In genomic region chr4:153205028-153205648, GRCh38 we compare ENCODE assay signal across 8 cellular contexts. TPM values are rescaled to one million over a fixed set of nuclear protein-coding genes. Genes with fewer than 3 reads are reported as not detected.
DNase-seq lines count a peak whose midpoint lies in the region; ATAC-seq and TF ChIP-seq lines count a peak whose summit lies in the region.

No MANE protein-coding gene starts in this region.

- DNase-seq in SJCRH30 (no peak), caudate nucleus (lab: John Stamatoyannopoulos, UW) (no peak), neural crest cell (ENCODE audit: low read depth, low spot score) (no peak), NCI-H510A treated with DMSO at 0.1 percent for 48 hours (lab: John Stamatoyannopoulos, UW) (no peak), pons (ENCODE audit: low spot score) (no peak)

- no peaks in the 10 kb centered on the region for H3K27me3 Mint-ChIP-seq in neural crest cell (ENCODE audit: low read depth)

- 86 to 95% methylated on average over 9 to 11 of the region's 18 CpGs for WGBS in gastroesophageal sphincter (ENCODE audit: low coverage in 1 of 2), 2 donors

- TF ChIP-seq EP300 in gastroesophageal sphincter (IDR thresholded peaks at IDR 0.05) = no peak

- no peaks in the 10 kb centered on the region for H3K9me3 Mint-ChIP-seq in neural crest cell

- no peaks in the 10 kb centered on the region for H3K36me3 Mint-ChIP-seq in neural crest cell (ENCODE audit: low read depth)

- H3K4me3 Mint-ChIP-seq in neural crest cell = peak overlapping the region; percentile 87

- H3K27ac ChIP-seq in SJCRH30 (peak overlapping the region; percentile 48), caudate nucleus (ENCODE audit: low read depth, low read length) (peak overlapping the region; percentile 96), gastroesophageal sphincter (peak overlapping the region in 2 of 4 donors; percentile 37 to 43)

- H3K9me3 ChIP-seq in SJCRH30 (replicated peaks) (no peaks in the 10 kb centered on the region), gastroesophageal sphincter (no peaks in the 10 kb centered on the region)

- H3K4me3 ChIP-seq in SJCRH30 (peak overlapping the region; percentile 49), gastroesophageal sphincter (peak overlapping the region in 1 of 2 donors; percentile 31)

- no peak for TF ChIP-seq POLR2A in gastroesophageal sphincter (IDR thresholded peaks at IDR 0.05)

- peaks cover 60% of the 10 kb centered on the region for H3K4me1 Mint-ChIP-seq in neural crest cell

- ATAC-seq in GM19395 (IDR thresholded peaks at IDR 0.05; ENCODE audit: unreplicated experiment) (peak; percentile 57), gastroesophageal sphincter (no peak), HG03520 (IDR thresholded peaks at IDR 0.05; ENCODE audit: unreplicated experiment) (no peak)

- H3K4me1 ChIP-seq in SJCRH30 (peaks cover 10% of the 10 kb centered on the region; the same call in 1 of the 2 replicates), gastroesophageal sphincter (peaks cover 0 to 7% (median 0%) of the 10 kb centered on the region in 3 donors)

- no peaks in the 10 kb centered on the region for H3K27me3 ChIP-seq in SJCRH30
- H3K27me3 ChIP-seq in gastroesophageal sphincter = no peaks in the 10 kb centered on the region

- H3K27ac Mint-ChIP-seq in neural crest cell (ENCODE audit: unreplicated experiment) = peak overlapping the region; percentile 2

- TF ChIP-seq CTCF in neural crest cell (conservative IDR thresholded peaks at IDR 0.05) (peak; percentile 29), gastroesophageal sphincter (IDR thresholded peaks at IDR 0.05) (no peak)

- H3K36me3 ChIP-seq in SJCRH30 = 0 out of 2 replicates have a peak, but pooled peaks cover 2% of the 10 kb centered on the region
- no peaks in the 10 kb centered on the region for H3K36me3 ChIP-seq in gastroesophageal sphincter

RNA-seq across cellular contexts. Expression of gene TRIM2, which starts 0.9 kb away (rescaled TPM):
- total RNA-seq in SJCRH30 (2014; rRNA removed; shearing (Covaris generic)) = 26.0 and 30.8 TPM in 2 replicates
- total RNA-seq in neural crest cell = 105 and 106 TPM in 2 replicates
- 10 to 100 TPM; 31.2 to 59.2 (median 44.4) TPM for total RNA-seq in gastroesophageal sphincter
